19 cellular contexts compared by ENCODE assay signal in genomic region chr17:18262641-18263040, GRCh38. TPM values are rescaled to one million over a fixed set of nuclear protein-coding genes. Genes with fewer than 3 reads are reported as not detected.
A peak's percentile ranks its signal among the peaks of the same experiment; 100 is the strongest.
DNase-seq lines count a peak whose midpoint lies in the region; ATAC-seq and TF ChIP-seq lines count a peak whose summit lies in the region.
"Had no signal": no experiment of that assay in that cellular context is flagged by ENCODE, and none has a peak within 500 bp of the region (broad histone marks: within the 10 kb centered on the region; RNA-seq: fewer than 3 reads in every experiment).

No MANE protein-coding gene starts in this region.

- intact Hi-C loops in PC-9 (cut with micrococcal nuclease; ENCODE audit: unreplicated experiment): no loop called here
- intact Hi-C loops in left ventricle myocardium superior (cut with micrococcal nuclease): no loop called here

- DNase-seq in PC-9 (no peak), left ventricle myocardium superior (peak; percentile 75), osteocyte (ENCODE audit: extremely low spot score, unreplicated experiment) (no peak), globus pallidus (ENCODE audit: low spot score) (no peak), putamen (ENCODE audit: low spot score) (no peak), chondrocyte (ENCODE audit: low spot score) (no peak), HUDEP-2 (lab: John Stamatoyannopoulos, UW; ENCODE audit: unreplicated experiment in 76 of 76) (no peak)
- DNase-seq: ACHN; activated CD4-positive, alpha-beta T cell treated with anti-CD3 and anti-CD28 coated beads, Interleukin-2, amount 10 ng/mL, durations not matched to agents 24 days and 14 days; CD8-positive, alpha-beta T cell; DMS79 treated with DMSO at 0.1 percent for 48 hours; effector memory CD4-positive, alpha-beta T cell; NCI-H1105; posterior cingulate gyrus; stimulated activated CD4-positive, alpha-beta T cell treated with anti-CD3 and anti-CD28 coated beads, Interleukin-2, amount 100 ng/mL, for 48 hours; uterus had no signal

- no peak for ATAC-seq in left ventricle myocardium superior
- ATAC-seq: CD8-positive, alpha-beta T cell; left lung had no signal

- H3K9me2 ChIP-seq in PC-9 (ENCODE audit: insufficient read depth): no peaks in the 10 kb centered on the region

- peaks cover 39% of the 10 kb centered on the region for H3K36me3 ChIP-seq in BLaER1
- no peaks in the 10 kb centered on the region for H3K36me3 ChIP-seq in PC-9 (ENCODE audit: low read depth)
- H3K36me3 ChIP-seq: uterus had no signal

- H3K36me3 Mint-ChIP-seq in osteocyte (ENCODE audit: unreplicated experiment) (peaks cover 10% of the 10 kb centered on the region), chondrocyte (ENCODE audit: low read depth) (peaks cover 5% of the 10 kb centered on the region)

- H3K4me1 ChIP-seq in BLaER1 (peaks cover 36% of the 10 kb centered on the region), PC-9 (replicated peaks; ENCODE audit: insufficient read depth) (peaks cover 32% of the 10 kb centered on the region)

- H3K4me2 ChIP-seq in BLaER1: peak overlapping the region; percentile 98; the same call in 1 of the 2 replicates
- peak overlapping the region; percentile 98 for H3K4me2 ChIP-seq in PC-9

- H3K4me3 ChIP-seq in BLaER1 (no peak overlapping the region), PC-9 (no peak overlapping the region)
- H3K4me3 ChIP-seq: left lung, skin epidermis, uterus had no signal

- peaks cover 45% of the 10 kb centered on the region for H3F3A ChIP-seq in PC-9 (ENCODE audit: insufficient read depth, low read depth)

- H3K27me3 ChIP-seq in BLaER1 (no peaks in the 10 kb centered on the region), PC-9 (ENCODE audit: insufficient read depth, low read depth) (no peaks in the 10 kb centered on the region)
- H3K27me3 ChIP-seq: left lung, uterus had no signal

- no peak for TF ChIP-seq CTCF in PC-9 (conservative IDR thresholded peaks at IDR 0.05)
- TF ChIP-seq CTCF in osteocyte (IDR thresholded peaks at IDR 0.05): no peak
- no peak for TF ChIP-seq CTCF in chondrocyte (IDR thresholded peaks at IDR 0.05)

- H3K27ac Mint-ChIP-seq in osteocyte (ENCODE audit: unreplicated experiment) (no peak overlapping the region), chondrocyte (ENCODE audit: unreplicated experiment) (no peak overlapping the region)

- H3K27me3 Mint-ChIP-seq in osteocyte (ENCODE audit: unreplicated experiment): no peaks in the 10 kb centered on the region
- no peaks in the 10 kb centered on the region for H3K27me3 Mint-ChIP-seq in chondrocyte (ENCODE audit: low read depth)
- H3K27me3 Mint-ChIP-seq: activated CD4-positive, alpha-beta T cell treated with anti-CD3 and anti-CD28 coated beads, Interleukin-2, amount 10 ng/mL, durations not matched to agents 24 days and 14 days had no signal

- no TSS peak for BruUV-seq in PC-9 (replicated peaks; lab: Mats Ljungman, UMichigan)

- H3K4me3 Mint-ChIP-seq in osteocyte (ENCODE audit: unreplicated experiment) (peak overlapping the region; percentile 10), chondrocyte (ENCODE audit: unreplicated experiment) (no peak overlapping the region)

- H3K79me2 ChIP-seq in PC-9 (ENCODE audit: low read depth): peaks cover 30% of the 10 kb centered on the region

- peaks cover 25% of the 10 kb centered on the region for H4K20me1 ChIP-seq in BLaER1
- H4K20me1 ChIP-seq in PC-9 (ENCODE audit: insufficient read depth): peaks cover 15% of the 10 kb centered on the region

- CTCF ChIA-PET in PC-9 (lab: Charles Lee): no interaction called here

- peak overlapping the region; percentile 86 for H3K9ac ChIP-seq in BLaER1

- no peaks in the 10 kb centered on the region for H3K9me3 Mint-ChIP-seq in osteocyte (ENCODE audit: unreplicated experiment)
- no peaks in the 10 kb centered on the region for H3K9me3 Mint-ChIP-seq in chondrocyte (ENCODE audit: low read depth)
- H3K9me3 Mint-ChIP-seq: activated CD4-positive, alpha-beta T cell treated with anti-CD3 and anti-CD28 coated beads, Interleukin-2, amount 10 ng/mL, durations not matched to agents 24 days and 14 days; CD8-positive, alpha-beta T cell had no signal

- H3K27ac ChIP-seq in BLaER1 (no peak overlapping the region), PC-9 (no peak overlapping the region)

- H3K4me1 Mint-ChIP-seq in osteocyte (ENCODE audit: unreplicated experiment) (peaks cover 26% of the 10 kb centered on the region), chondrocyte (ENCODE audit: low read depth) (peaks cover 21% of the 10 kb centered on the region)

- H2AFZ ChIP-seq in PC-9: no peak overlapping the region

- H3K9me3 ChIP-seq in BLaER1 (no peaks in the 10 kb centered on the region), PC-9 (ENCODE audit: insufficient read depth, low read depth) (no peaks in the 10 kb centered on the region)
- H3K9me3 ChIP-seq: left lung, uterus had no signal

- POLR2A ChIA-PET in PC-9 (lab: Charles Lee; ENCODE audit: unreplicated experiment): interaction anchor here (0.7 kb wide), 1 partner anchor 15 kb away, joined by 3 read pairs; no protein-coding TSS in a partner anchor

RNA-seq across cellular contexts. Expression of gene MIEF2, which starts 2.2 kb away (rescaled TPM):
- total RNA-seq in PC-9 (2021) (29.6 and 33.0 TPM in 2 replicates), left ventricle myocardium superior (32.2 TPM), osteocyte (10.8 and 15.3 TPM in 2 replicates), chondrocyte (9.5 to 11.5 TPM (median 10.7 TPM) in 3 replicates)

RNA-seq across cellular contexts. Expression of gene FLII, which starts 4.1 kb away (rescaled TPM):
- total RNA-seq in PC-9 (2021) (430 and 434 TPM in 2 replicates), left ventricle myocardium superior (292 TPM), osteocyte (212 and 214 TPM in 2 replicates), chondrocyte (228 to 244 TPM (median 230 TPM) in 3 replicates)

RNA-seq across cellular contexts. Expression of gene LLGL1, which starts 37.2 kb away (rescaled TPM):
- 44.9 and 57.6 TPM in 2 replicates for total RNA-seq in PC-9 (2021)
- total RNA-seq in left ventricle myocardium superior: 9.0 TPM
- total RNA-seq in osteocyte: 43.7 and 45.0 TPM in 2 replicates
- total RNA-seq in chondrocyte: 38.7 to 41.8 TPM (median 39.0 TPM) in 3 replicates

RNA-seq across cellular contexts. Expression of gene TOP3A, which starts 52.2 kb away (rescaled TPM):
- total RNA-seq in PC-9 (2021) (51.2 and 52.2 TPM in 2 replicates), left ventricle myocardium superior (10.3 TPM), osteocyte (41.5 and 44.8 TPM in 2 replicates), chondrocyte (37.3 to 49.4 TPM (median 37.7 TPM) in 3 replicates)

RNA-seq across cellular contexts. Expression of gene SMCR8, which starts 52.5 kb away (rescaled TPM):
- total RNA-seq in PC-9 (2021) (19.5 and 23.8 TPM in 2 replicates), left ventricle myocardium superior (13.1 TPM), osteocyte (19.8 and 21.2 TPM in 2 replicates), chondrocyte (15.5 to 16.1 TPM (median 15.7 TPM) in 3 replicates)
